ENCODE assay signal across 18 cellular contexts in the genomic region with DNA sequence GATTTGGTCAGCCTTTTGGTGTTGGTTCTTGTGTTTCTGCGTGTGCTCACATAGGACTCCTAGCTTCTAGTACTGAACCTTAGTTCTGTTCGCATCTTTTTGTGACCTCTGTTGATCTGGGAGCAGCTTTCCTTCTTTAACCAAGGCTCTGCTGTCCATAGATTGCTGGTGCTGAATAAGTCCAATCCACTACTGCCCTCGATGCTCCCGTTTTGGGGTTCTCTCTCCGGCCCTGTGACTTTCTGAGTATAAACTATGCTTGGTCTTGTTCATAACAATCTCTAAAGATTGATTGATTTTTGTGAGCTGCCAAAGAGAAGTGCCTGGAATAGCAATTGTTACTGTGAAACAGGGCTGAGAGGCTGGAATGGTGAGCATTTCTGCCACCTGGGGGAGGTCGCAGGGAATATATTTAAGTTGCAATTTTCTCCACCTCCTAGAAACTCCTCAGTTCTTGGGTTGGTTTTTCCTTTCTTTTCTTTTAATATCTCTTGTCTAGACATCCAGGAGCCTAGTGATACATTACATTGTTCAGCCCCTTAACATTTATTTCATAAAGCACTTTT.
DNase-seq lines count a peak whose midpoint lies in the region; ATAC-seq, FAIRE-seq and TF ChIP-seq lines count a peak whose summit lies in the region.
"Had no signal": no experiment of that assay in that cellular context is flagged by ENCODE, and none has a peak within 500 bp of the region (broad histone marks: within the 10 kb centered on the region; RNA-seq: fewer than 3 reads in every experiment).

No MANE protein-coding gene starts in this region.

- peak; percentile 53; the same call in 2 of the 3 replicates for ATAC-seq in HepG2
- ATAC-seq in right lobe of liver, result no peak
- ATAC-seq in psoas muscle, result no peak
- no peak for ATAC-seq in stimulated activated naive B cell treated with anti-CD40 and anti-IgM and Interleukin-4, amounts not matched to agents 10 μg/mL and 1 μg/mL and 100 μg/mL, for 72 hours (replicated peaks)
- ATAC-seq: activated T-cell treated with anti-CD3 and anti-CD28 coated beads, Interleukin-2, amount 50 U/mL, for 72 hours; left lung; stimulated activated naive CD8-positive, alpha-beta T cell treated with anti-CD3 and anti-CD28 coated beads, Interleukin-15, amount 100 ng/mL, for 72 hours had no signal

- no peaks in the 10 kb centered on the region for H3K27me3 ChIP-seq in HepG2 (ENCODE audit: control insufficient read depth in 1 of 2, insufficient read depth in 2 of 2, low read length in 2 of 2)
- H3K27me3 ChIP-seq in right lobe of liver, result no peaks in the 10 kb centered on the region
- peaks cover 9% of the 10 kb centered on the region for H3K27me3 ChIP-seq in NT2/D1 (ENCODE audit: insufficient read depth, insufficient read length)
- no peaks in the 10 kb centered on the region for H3K27me3 ChIP-seq in hepatocyte
- H3K27me3 ChIP-seq in psoas muscle (ENCODE audit: insufficient read depth in 3 of 3, low read length in 2 of 3), result no peaks in the 10 kb centered on the region
- H3K27me3 ChIP-seq: SJSA1, vagina had no signal

- TF ChIP-seq RAD21 in HepG2 (CRISPR knock-in tag; IDR thresholded peaks at IDR 0.05), result no peak

- peaks cover 0 to 5% of the 10 kb centered on the region in 2 donors for H3K9me3 Mint-ChIP-seq in stimulated activated naive B cell treated with anti-CD40 and anti-IgM and Interleukin-4, amounts not matched to agents 10 μg/mL and 1 μg/mL and 100 μg/mL, for 72 hours
- H3K9me3 Mint-ChIP-seq: activated CD4-positive, alpha-beta memory T cell treated with anti-CD3 and anti-CD28 coated beads for 36 hours; stimulated activated naive CD8-positive, alpha-beta T cell treated with anti-CD3 and anti-CD28 coated beads, Interleukin-15, amount 100 ng/mL, for 72 hours had no signal

- H3K27ac ChIP-seq in HepG2 (ENCODE audit: extremely low read length, insufficient read depth, low read length) (no peak overlapping the region), right lobe of liver (no peak overlapping the region), hepatocyte (no peak overlapping the region), psoas muscle (no peak overlapping the region)
- H3K27ac ChIP-seq: left lung, prostate gland, SJSA1, vagina had no signal

- TF ChIP-seq EP300 in HepG2 (IDR thresholded peaks at IDR 0.05; ENCODE audit: low read depth in 2 of 2, low read length in 2 of 2) (no peak), HepG2 (CRISPR knock-in tag; IDR thresholded peaks at IDR 0.05; ENCODE audit: borderline replicate concordance) (no peak)

- H3K79me2 ChIP-seq in HepG2 (ENCODE audit: insufficient read depth, low read length) (no peaks in the 10 kb centered on the region), hepatocyte (no peaks in the 10 kb centered on the region)

- no peak for DNase-seq in HepG2 (ENCODE audit: low spot score)
- no peak for DNase-seq in right lobe of liver
- DNase-seq in NT2/D1 (ENCODE audit: low read depth, low spot score), result peak; percentile 2
- peak; percentile 10 for DNase-seq in hepatocyte (ENCODE audit: low spot score)
- DNase-seq in psoas muscle, result no peak
- DNase-seq in NOMO-1 (lab: John Stamatoyannopoulos, UW; ENCODE audit: unreplicated experiment in 2 of 2), result no peak
- DNase-seq in stimulated activated naive B cell treated with anti-CD40 and anti-IgM and Interleukin-4, amounts not matched to agents 10 μg/mL and 1 μg/mL and 100 μg/mL, for 72 hours, result no peak
- no peak for DNase-seq in SHP77 (lab: John Stamatoyannopoulos, UW)
- DNase-seq: activated CD4-positive, alpha-beta memory T cell treated with anti-CD3 and anti-CD28 coated beads for 36 hours; activated T-cell treated with anti-CD3 and anti-CD28 coated beads, Interleukin-2, amount 50 U/mL, for 72 hours; DMS 273 treated with DMSO at 0.1 percent for 48 hours; left lung; NCI-H1930; stimulated activated naive CD8-positive, alpha-beta T cell treated with anti-CD3 and anti-CD28 coated beads, Interleukin-15, amount 100 ng/mL, for 72 hours; T1000 had no signal

- intact Hi-C loops in HepG2 (cut with micrococcal nuclease; ENCODE audit: unreplicated experiment) (no loop called here), right lobe of liver (cut with DNase I) (no loop called here), psoas muscle (cut with DNase I) (no loop called here)

- H3K4me3 Mint-ChIP-seq in stimulated activated naive B cell treated with anti-CD40 and anti-IgM and Interleukin-4, amounts not matched to agents 10 μg/mL and 1 μg/mL and 100 μg/mL, for 72 hours, result no peak overlapping the region
- H3K4me3 Mint-ChIP-seq: activated CD4-positive, alpha-beta memory T cell treated with anti-CD3 and anti-CD28 coated beads for 36 hours; activated T-cell treated with anti-CD3 and anti-CD28 coated beads, Interleukin-2, amount 50 U/mL, for 72 hours; stimulated activated naive CD8-positive, alpha-beta T cell treated with anti-CD3 and anti-CD28 coated beads, Interleukin-15, amount 100 ng/mL, for 72 hours had no signal

- H3K4me1 Mint-ChIP-seq in stimulated activated naive B cell treated with anti-CD40 and anti-IgM and Interleukin-4, amounts not matched to agents 10 μg/mL and 1 μg/mL and 100 μg/mL, for 72 hours, result no peaks in the 10 kb centered on the region
- H3K4me1 Mint-ChIP-seq: stimulated activated naive CD8-positive, alpha-beta T cell treated with anti-CD3 and anti-CD28 coated beads, Interleukin-15, amount 100 ng/mL, for 72 hours had no signal

- POLR2A ChIA-PET in HepG2 (lab: Yijun Ruan, JAX), result no interaction called here

- in situ Hi-C loops in HepG2 (cut with HindIII; ENCODE audit: extremely low pct_ligation_motif_present, low pct_unique_long_range_greater_than_20kb), result no loop called here

- TF ChIP-seq CTCF in HepG2 (CRISPR knock-in tag; IDR thresholded peaks at IDR 0.05) (peak; percentile 27), right lobe of liver (IDR thresholded peaks at IDR 0.05) (no peak), hepatocyte (IDR thresholded peaks at IDR 0.05; ENCODE audit: poor library complexity) (peak; percentile 50), psoas muscle (IDR thresholded peaks at IDR 0.05) (no peak)

- no peaks in the 10 kb centered on the region for H3K9me3 ChIP-seq in HepG2 (ENCODE audit: low read length)
- H3K9me3 ChIP-seq in right lobe of liver, result no peaks in the 10 kb centered on the region
- H3K9me3 ChIP-seq in NT2/D1 (ENCODE audit: insufficient read depth, low read length), result peaks cover 6% of the 10 kb centered on the region; the same call in 1 of the 2 replicates
- H3K9me3 ChIP-seq in hepatocyte (ENCODE audit: low read depth), result no peaks in the 10 kb centered on the region
- no peaks in the 10 kb centered on the region for H3K9me3 ChIP-seq in psoas muscle
- H3K9me3 ChIP-seq: prostate gland, SJSA1, vagina had no signal

- H3K9ac ChIP-seq in HepG2 (ENCODE audit: insufficient read depth, low read depth, low read length), result no peak overlapping the region
- H3K9ac ChIP-seq in NT2/D1 (ENCODE audit: insufficient read length, low read depth), result no peak overlapping the region

- H3K36me3 ChIP-seq in HepG2 (replicated peaks in 1 of 2; ENCODE audit: control insufficient read depth in 1 of 2, insufficient read depth in 2 of 2, low read length in 2 of 2) (no peaks in the 10 kb centered on the region), right lobe of liver (no peaks in the 10 kb centered on the region), NT2/D1 (ENCODE audit: insufficient read depth, insufficient read length, low read length) (no peaks in the 10 kb centered on the region), hepatocyte (replicated peaks; ENCODE audit: insufficient read depth, low read depth) (no peaks in the 10 kb centered on the region), psoas muscle (ENCODE audit: insufficient read depth in 1 of 2, low read depth in 1 of 2) (no peaks in the 10 kb centered on the region)
- H3K36me3 ChIP-seq: left lung, prostate gland, SJSA1, vagina had no signal

- peak; percentile 44 for FAIRE-seq in HepG2 (lab: Jason Lieb, UNC)

- TF ChIP-seq POLR2A in HepG2 (IDR thresholded peaks at IDR 0.05; ENCODE audit: insufficient read depth in 1 of 2, low read depth in 2 of 2, low read length in 2 of 2) (no peak), right lobe of liver (IDR thresholded peaks at IDR 0.05) (no peak)

- no TSS peak for BruUV-seq in HepG2 (replicated peaks; lab: Mats Ljungman, UMichigan)

- H4K20me1 ChIP-seq in HepG2 (ENCODE audit: insufficient read depth, low read length) (no peaks in the 10 kb centered on the region), hepatocyte (ENCODE audit: insufficient read depth, poor library complexity, severe bottlenecking) (no peaks in the 10 kb centered on the region)

- H2AFZ ChIP-seq in HepG2 (ENCODE audit: low read length) (no peak overlapping the region), hepatocyte (no peak overlapping the region)

- 1% methylated on average over 6 of the region's 6 CpGs for WGBS in HepG2 (ENCODE audit: low lambda C conversion rate)
- 21% methylated on average over 6 of the region's 6 CpGs for WGBS in right lobe of liver (ENCODE audit: insufficient coverage, low coverage, low lambda C conversion rate, missing lambda C conversion rate)
- 38% methylated on average over 6 of the region's 6 CpGs for WGBS in hepatocyte (ENCODE audit: low lambda C conversion rate, missing lambda C conversion rate)
- WGBS in psoas muscle, 3 donors, result 27 to 33% (median 30%) methylated on average over 6 of the region's 6 CpGs

- H3K27me3 Mint-ChIP-seq in stimulated activated naive B cell treated with anti-CD40 and anti-IgM and Interleukin-4, amounts not matched to agents 10 μg/mL and 1 μg/mL and 100 μg/mL, for 72 hours, result no peaks in the 10 kb centered on the region
- H3K27me3 Mint-ChIP-seq: activated CD4-positive, alpha-beta memory T cell treated with anti-CD3 and anti-CD28 coated beads for 36 hours; stimulated activated naive CD8-positive, alpha-beta T cell treated with anti-CD3 and anti-CD28 coated beads, Interleukin-15, amount 100 ng/mL, for 72 hours had no signal

- no peaks in the 10 kb centered on the region for H3K36me3 Mint-ChIP-seq in stimulated activated naive B cell treated with anti-CD40 and anti-IgM and Interleukin-4, amounts not matched to agents 10 μg/mL and 1 μg/mL and 100 μg/mL, for 72 hours
- H3K36me3 Mint-ChIP-seq: activated CD4-positive, alpha-beta memory T cell treated with anti-CD3 and anti-CD28 coated beads for 36 hours had no signal

- H3K4me3 ChIP-seq in HepG2 (replicated peaks in 1 of 3; ENCODE audit: insufficient read depth in 1 of 3, low read depth in 2 of 3, low read length in 3 of 3) (no peak overlapping the region), right lobe of liver (no peak overlapping the region), NT2/D1 (ENCODE audit: insufficient read length, low read depth) (no peak overlapping the region), hepatocyte (no peak overlapping the region), psoas muscle (no peak overlapping the region)
- H3K4me3 ChIP-seq: left lung, prostate gland, SJSA1, vagina had no signal

- no peak overlapping the region for H3K27ac Mint-ChIP-seq in stimulated activated naive B cell treated with anti-CD40 and anti-IgM and Interleukin-4, amounts not matched to agents 10 μg/mL and 1 μg/mL and 100 μg/mL, for 72 hours
- H3K27ac Mint-ChIP-seq: activated CD4-positive, alpha-beta memory T cell treated with anti-CD3 and anti-CD28 coated beads for 36 hours; activated T-cell treated with anti-CD3 and anti-CD28 coated beads, Interleukin-2, amount 50 U/mL, for 72 hours; stimulated activated naive CD8-positive, alpha-beta T cell treated with anti-CD3 and anti-CD28 coated beads, Interleukin-15, amount 100 ng/mL, for 72 hours had no signal

- CTCF ChIA-PET in HepG2 (lab: Yijun Ruan, JAX; ENCODE audit: low intra/inter-chr PET ratio, low total read pairs), result no interaction called here

- H3K4me2 ChIP-seq in HepG2 (ENCODE audit: low read depth, low read length) (no peak overlapping the region), hepatocyte (no peak overlapping the region)

- no peaks in the 10 kb centered on the region for H3K9me2 ChIP-seq in hepatocyte (replicated peaks; ENCODE audit: insufficient read depth)

- H3K4me1 ChIP-seq in HepG2 (ENCODE audit: insufficient read depth, low read length) (no peaks in the 10 kb centered on the region), right lobe of liver (no peaks in the 10 kb centered on the region), NT2/D1 (ENCODE audit: insufficient read depth, insufficient read length) (no peaks in the 10 kb centered on the region), hepatocyte (ENCODE audit: insufficient read depth) (no peaks in the 10 kb centered on the region), psoas muscle (no peaks in the 10 kb centered on the region)
- H3K4me1 ChIP-seq: left lung, prostate gland, SJSA1, vagina had no signal

Comparison
In these comparisons a context has a peak if more than half of its experiments do, and no peak if none do; other contexts are left out.
1. CTCF ChIP-seq: peak in HepG2 (single experiment) and hepatocyte (single experiment); none in right lobe of liver (0 of 4) and psoas muscle (single experiment).
2. DNase-seq: peak in NT2/D1 (single experiment) and hepatocyte (single experiment); none in HepG2 (single experiment), right lobe of liver (0 of 3), psoas muscle (0 of 2), NOMO-1 (0 of 2), stimulated activated naive B cell treated with anti-CD40 and anti-IgM and Interleukin-4, amounts not matched to agents 10 μg/mL and 1 μg/mL and 100 μg/mL, for 72 hours (single experiment) and SHP77 (0 of 2).